16 cellular contexts compared by ENCODE assay signal in the genomic region with DNA sequence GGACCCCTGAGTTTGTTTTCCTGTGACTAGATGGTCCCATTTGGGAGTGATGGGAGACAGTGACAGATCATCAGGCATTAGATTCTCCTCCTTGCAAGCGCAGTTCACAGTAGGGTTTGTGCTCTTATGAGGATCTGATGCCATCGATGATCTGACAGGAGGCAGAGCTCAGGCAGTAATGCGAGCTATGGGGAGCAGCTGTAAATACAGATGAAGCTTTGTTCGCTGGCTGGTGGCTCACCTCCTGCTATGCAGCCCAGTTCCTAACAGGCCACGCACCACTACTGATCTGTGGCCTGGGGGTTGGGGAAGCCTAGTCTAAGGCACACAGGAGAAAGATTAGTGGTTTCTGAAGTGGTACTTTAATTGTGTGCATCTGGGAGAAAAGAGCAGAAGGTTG. TPM values are rescaled to one million over a fixed set of nuclear protein-coding genes. Genes with fewer than 3 reads are reported as not detected.
DNase-seq lines count a peak whose midpoint lies in the region; TF ChIP-seq lines count a peak whose summit lies in the region.
"Had no signal": no experiment of that assay in that cellular context is flagged by ENCODE, and none has a peak within 500 bp of the region (broad histone marks: within the 10 kb centered on the region; RNA-seq: fewer than 3 reads in every experiment).

No MANE protein-coding gene starts in this region.

- DNase-seq in NCI-H82 (lab: John Stamatoyannopoulos, UW) = peak; percentile 8
- DNase-seq in NCI-H82 treated with DMSO at 0.1 percent for 48 hours (lab: John Stamatoyannopoulos, UW; ENCODE audit: unreplicated experiment) = no peak
- DNase-seq in NCI-H69 (lab: John Stamatoyannopoulos, UW) = peak; percentile 2
- DNase-seq in islet precursor cell = peak; percentile 57
- DNase-seq in spleen = peak; percentile 43
- DNase-seq in activated CD4-positive, CD25-positive, alpha-beta regulatory T cell (lab: John Stamatoyannopoulos, UW) = no peak
- DNase-seq in NCI-H524 treated with DMSO at 0.1 percent for 48 hours (lab: John Stamatoyannopoulos, UW) = no peak
- DNase-seq: ACHN; Caco-2; CD4-positive, alpha-beta T cell; DMS79 treated with DMSO at 0.1 percent for 48 hours; GF-D8; GOT3; H7; HFFc6 had no signal

- no peak overlapping the region for H3K4me3 ChIP-seq in spleen

- H3K9me3 ChIP-seq in spleen = peaks cover 0 to 7% (median 0%) of the 10 kb centered on the region in 8 donors
- H3K9me3 ChIP-seq: Caco-2 had no signal

- H3K27ac ChIP-seq in spleen = no peak overlapping the region
- H3K27ac ChIP-seq: C4-2B had no signal

- WGBS in spleen, 5 donors = 82 to 99% (median 93%) methylated on average over 5 of the region's 5 CpGs

- TF ChIP-seq CTCF in spleen (IDR thresholded peaks at IDR 0.05 in 8 of 11, conservative IDR thresholded peaks at IDR 0.05 in 3 of 11) = no peak

- H3K4me1 ChIP-seq in spleen = peaks cover 0 to 9% (median 3%) of the 10 kb centered on the region in 6 donors

- no peaks in the 10 kb centered on the region for H3K36me3 ChIP-seq in spleen

- intact Hi-C loops in spleen (cut with DNase I; ENCODE audit: low total_unique reads) = loop anchor here (5.0 to 10.0 kb wide), 2 partner anchors 1112 to 1209 kb away; no protein-coding TSS in a partner anchor

- TF ChIP-seq POLR2A in spleen (IDR thresholded peaks at IDR 0.05) = no peak

- no peaks in the 10 kb centered on the region for H3K27me3 ChIP-seq in spleen (replicated peaks in 1 of 7)

RNA-seq across cellular contexts. Expression of a gene that starts 7.1 kb away (rescaled TPM):
- 10 to 100 TPM; 40.3 to 90.0 (median 65.6) TPM for total RNA-seq in spleen
- polyA plus RNA-seq in spleen = 10 to 100 TPM in 2 of 3 donors, 1 to 10 TPM in 1; 6.7 to 16.3 (median 10.5) TPM
- total RNA-seq: CD4-positive, alpha-beta T cell had no signal

RNA-seq across cellular contexts. Expression of a gene that starts 58.6 kb away (rescaled TPM):
- 1 to 10 TPM; 1.9 to 6.0 (median 3.6) TPM for total RNA-seq in spleen
- 1 to 10 TPM in 1 of 3 donors, under 1 TPM in 2; 0.24 to 1.3 (median 0.37) TPM for polyA plus RNA-seq in spleen
- total RNA-seq: CD4-positive, alpha-beta T cell had no signal

Comparison
In these comparisons a context has a peak if more than half of its experiments do, and no peak if none do; other contexts are left out.
1. DNase-seq: peak in NCI-H82 (single experiment), NCI-H69 (single experiment), islet precursor cell (single experiment) and spleen (single experiment); none in NCI-H82 treated with DMSO at 0.1 percent for 48 hours (single experiment), activated CD4-positive, CD25-positive, alpha-beta regulatory T cell (0 of 4) and NCI-H524 treated with DMSO at 0.1 percent for 48 hours (single experiment).